Comparison of ENCODE assay signal across 2 cellular contexts in the genomic region with DNA sequence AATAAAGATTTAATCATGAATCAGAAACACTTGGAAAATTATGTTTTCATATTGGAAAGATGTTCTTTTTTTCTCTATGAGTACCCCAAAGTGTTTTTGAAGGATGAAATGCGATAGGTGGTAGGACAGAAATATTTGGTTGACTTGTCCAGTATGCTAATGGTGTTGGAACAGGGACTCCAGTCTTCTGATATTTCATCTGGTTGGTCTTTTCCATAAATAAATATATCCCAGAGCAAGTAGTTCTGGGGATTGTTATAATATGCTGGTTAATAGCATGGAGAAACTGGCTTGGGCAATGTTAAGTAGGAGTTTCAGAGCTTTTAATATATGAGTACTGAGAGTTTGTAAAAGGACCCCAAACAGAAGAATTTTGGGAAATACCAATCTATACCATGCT.
TF ChIP-seq lines count a peak whose summit lies in the region.

No MANE protein-coding gene starts in this region.

TF ChIP-seq in liver, 16 proteins besides CTCF, POLR2A, EP300 and RAD21:
- TF ChIP-seq, protein P1, sequence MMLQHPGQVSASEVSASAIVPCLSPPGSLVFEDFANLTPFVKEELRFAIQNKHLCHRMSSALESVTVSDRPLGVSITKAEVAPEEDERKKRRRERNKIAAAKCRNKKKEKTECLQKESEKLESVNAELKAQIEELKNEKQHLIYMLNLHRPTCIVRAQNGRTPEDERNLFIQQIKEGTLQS (IDR thresholded peaks at IDR 0.05): no peak
- TF ChIP-seq GABPA (IDR thresholded peaks at IDR 0.05 in 1 of 2, conservative IDR thresholded peaks at IDR 0.05 in 1 of 2) (no peak), FOXA1 (IDR thresholded peaks at IDR 0.05) (no peak), NR2F2 (IDR thresholded peaks at IDR 0.05) (no peak), TAF1 (conservative IDR thresholded peaks at IDR 0.05) (no peak), SP1 (IDR thresholded peaks at IDR 0.05) (no peak), HNF4A (conservative IDR thresholded peaks at IDR 0.05) (no peak), RXRA (IDR thresholded peaks at IDR 0.05) (no peak), EGR1 (IDR thresholded peaks at IDR 0.05; ENCODE audit: low read depth in 2 of 2) (no peak), FOXA2 (IDR thresholded peaks at IDR 0.05) (no peak)
- TF ChIP-seq, protein P2, sequence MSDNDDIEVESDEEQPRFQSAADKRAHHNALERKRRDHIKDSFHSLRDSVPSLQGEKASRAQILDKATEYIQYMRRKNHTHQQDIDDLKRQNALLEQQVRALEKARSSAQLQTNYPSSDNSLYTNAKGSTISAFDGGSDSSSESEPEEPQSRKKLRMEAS (IDR thresholded peaks at IDR 0.05): no peak
- TF ChIP-seq, protein P3, sequence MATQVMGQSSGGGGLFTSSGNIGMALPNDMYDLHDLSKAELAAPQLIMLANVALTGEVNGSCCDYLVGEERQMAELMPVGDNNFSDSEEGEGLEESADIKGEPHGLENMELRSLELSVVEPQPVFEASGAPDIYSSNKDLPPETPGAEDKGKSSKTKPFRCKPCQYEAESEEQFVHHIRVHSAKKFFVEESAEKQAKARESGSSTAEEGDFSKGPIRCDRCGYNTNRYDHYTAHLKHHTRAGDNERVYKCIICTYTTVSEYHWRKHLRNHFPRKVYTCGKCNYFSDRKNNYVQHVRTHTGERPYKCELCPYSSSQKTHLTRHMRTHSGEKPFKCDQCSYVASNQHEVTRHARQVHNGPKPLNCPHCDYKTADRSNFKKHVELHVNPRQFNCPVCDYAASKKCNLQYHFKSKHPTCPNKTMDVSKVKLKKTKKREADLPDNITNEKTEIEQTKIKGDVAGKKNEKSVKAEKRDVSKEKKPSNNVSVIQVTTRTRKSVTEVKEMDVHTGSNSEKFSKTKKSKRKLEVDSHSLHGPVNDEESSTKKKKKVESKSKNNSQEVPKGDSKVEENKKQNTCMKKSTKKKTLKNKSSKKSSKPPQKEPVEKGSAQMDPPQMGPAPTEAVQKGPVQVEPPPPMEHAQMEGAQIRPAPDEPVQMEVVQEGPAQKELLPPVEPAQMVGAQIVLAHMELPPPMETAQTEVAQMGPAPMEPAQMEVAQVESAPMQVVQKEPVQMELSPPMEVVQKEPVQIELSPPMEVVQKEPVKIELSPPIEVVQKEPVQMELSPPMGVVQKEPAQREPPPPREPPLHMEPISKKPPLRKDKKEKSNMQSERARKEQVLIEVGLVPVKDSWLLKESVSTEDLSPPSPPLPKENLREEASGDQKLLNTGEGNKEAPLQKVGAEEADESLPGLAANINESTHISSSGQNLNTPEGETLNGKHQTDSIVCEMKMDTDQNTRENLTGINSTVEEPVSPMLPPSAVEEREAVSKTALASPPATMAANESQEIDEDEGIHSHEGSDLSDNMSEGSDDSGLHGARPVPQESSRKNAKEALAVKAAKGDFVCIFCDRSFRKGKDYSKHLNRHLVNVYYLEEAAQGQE (IDR thresholded peaks at IDR 0.05): no peak
- TF ChIP-seq, protein P4, sequence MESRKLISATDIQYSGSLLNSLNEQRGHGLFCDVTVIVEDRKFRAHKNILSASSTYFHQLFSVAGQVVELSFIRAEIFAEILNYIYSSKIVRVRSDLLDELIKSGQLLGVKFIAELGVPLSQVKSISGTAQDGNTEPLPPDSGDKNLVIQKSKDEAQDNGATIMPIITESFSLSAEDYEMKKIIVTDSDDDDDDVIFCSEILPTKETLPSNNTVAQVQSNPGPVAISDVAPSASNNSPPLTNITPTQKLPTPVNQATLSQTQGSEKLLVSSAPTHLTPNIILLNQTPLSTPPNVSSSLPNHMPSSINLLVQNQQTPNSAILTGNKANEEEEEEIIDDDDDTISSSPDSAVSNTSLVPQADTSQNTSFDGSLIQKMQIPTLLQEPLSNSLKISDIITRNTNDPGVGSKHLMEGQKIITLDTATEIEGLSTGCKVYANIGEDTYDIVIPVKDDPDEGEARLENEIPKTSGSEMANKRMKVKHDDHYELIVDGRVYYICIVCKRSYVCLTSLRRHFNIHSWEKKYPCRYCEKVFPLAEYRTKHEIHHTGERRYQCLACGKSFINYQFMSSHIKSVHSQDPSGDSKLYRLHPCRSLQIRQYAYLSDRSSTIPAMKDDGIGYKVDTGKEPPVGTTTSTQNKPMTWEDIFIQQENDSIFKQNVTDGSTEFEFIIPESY (IDR thresholded peaks at IDR 0.05): no peak

TF ChIP-seq in HepG2, 621 proteins besides CTCF, POLR2A, EP300 and RAD21:
- TF ChIP-seq ZNF343 (CRISPR knock-in tag; IDR thresholded peaks at IDR 0.05): no peak
- TF ChIP-seq PHF20 (CRISPR knock-in tag; IDR thresholded peaks at IDR 0.05): no peak
- no peak for TF ChIP-seq CBFB (CRISPR knock-in tag; IDR thresholded peaks at IDR 0.05)
- TF ChIP-seq ZFX (CRISPR knock-in tag; IDR thresholded peaks at IDR 0.05; ENCODE audit: low read depth): no peak
- TF ChIP-seq NFATC3 (CRISPR knock-in tag; IDR thresholded peaks at IDR 0.05): no peak
- no peak for TF ChIP-seq NR2F6 (IDR thresholded peaks at IDR 0.05)
- TF ChIP-seq NR2F6 (CRISPR knock-in tag; IDR thresholded peaks at IDR 0.05): no peak
- no peak for TF ChIP-seq SP1 (IDR thresholded peaks at IDR 0.05)
- TF ChIP-seq SP1 (CRISPR knock-in tag; IDR thresholded peaks at IDR 0.05): no peak
- no peak for TF ChIP-seq TCF12 (IDR thresholded peaks at IDR 0.05)
- no peak for TF ChIP-seq TCF12 (CRISPR knock-in tag; IDR thresholded peaks at IDR 0.05)
- TF ChIP-seq U2AF1 (optimal IDR thresholded peaks at IDR 0.05; ENCODE audit: low read depth, low read length): no peak
- TF ChIP-seq, protein P5, sequence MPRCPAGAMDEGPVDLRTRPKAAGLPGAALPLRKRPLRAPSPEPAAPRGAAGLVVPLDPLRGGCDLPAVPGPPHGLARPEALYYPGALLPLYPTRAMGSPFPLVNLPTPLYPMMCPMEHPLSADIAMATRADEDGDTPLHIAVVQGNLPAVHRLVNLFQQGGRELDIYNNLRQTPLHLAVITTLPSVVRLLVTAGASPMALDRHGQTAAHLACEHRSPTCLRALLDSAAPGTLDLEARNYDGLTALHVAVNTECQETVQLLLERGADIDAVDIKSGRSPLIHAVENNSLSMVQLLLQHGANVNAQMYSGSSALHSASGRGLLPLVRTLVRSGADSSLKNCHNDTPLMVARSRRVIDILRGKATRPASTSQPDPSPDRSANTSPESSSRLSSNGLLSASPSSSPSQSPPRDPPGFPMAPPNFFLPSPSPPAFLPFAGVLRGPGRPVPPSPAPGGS (CRISPR knock-in tag; IDR thresholded peaks at IDR 0.05): no peak
- TF ChIP-seq MIER3 (CRISPR knock-in tag; IDR thresholded peaks at IDR 0.05; ENCODE audit: borderline replicate concordance): no peak
- TF ChIP-seq HCFC1 (IDR thresholded peaks at IDR 0.05; ENCODE audit: low read depth, low read length): no peak
- TF ChIP-seq ARNT2 (CRISPR knock-in tag; IDR thresholded peaks at IDR 0.05; ENCODE audit: low read depth): no peak
- TF ChIP-seq, protein P6, sequence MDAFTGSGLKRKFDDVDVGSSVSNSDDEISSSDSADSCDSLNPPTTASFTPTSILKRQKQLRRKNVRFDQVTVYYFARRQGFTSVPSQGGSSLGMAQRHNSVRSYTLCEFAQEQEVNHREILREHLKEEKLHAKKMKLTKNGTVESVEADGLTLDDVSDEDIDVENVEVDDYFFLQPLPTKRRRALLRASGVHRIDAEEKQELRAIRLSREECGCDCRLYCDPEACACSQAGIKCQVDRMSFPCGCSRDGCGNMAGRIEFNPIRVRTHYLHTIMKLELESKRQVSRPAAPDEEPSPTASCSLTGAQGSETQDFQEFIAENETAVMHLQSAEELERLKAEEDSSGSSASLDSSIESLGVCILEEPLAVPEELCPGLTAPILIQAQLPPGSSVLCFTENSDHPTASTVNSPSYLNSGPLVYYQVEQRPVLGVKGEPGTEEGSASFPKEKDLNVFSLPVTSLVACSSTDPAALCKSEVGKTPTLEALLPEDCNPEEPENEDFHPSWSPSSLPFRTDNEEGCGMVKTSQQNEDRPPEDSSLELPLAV (CRISPR knock-in tag; conservative IDR thresholded peaks at IDR 0.05; ENCODE audit: low read depth): no peak
- TF ChIP-seq, protein P7, sequence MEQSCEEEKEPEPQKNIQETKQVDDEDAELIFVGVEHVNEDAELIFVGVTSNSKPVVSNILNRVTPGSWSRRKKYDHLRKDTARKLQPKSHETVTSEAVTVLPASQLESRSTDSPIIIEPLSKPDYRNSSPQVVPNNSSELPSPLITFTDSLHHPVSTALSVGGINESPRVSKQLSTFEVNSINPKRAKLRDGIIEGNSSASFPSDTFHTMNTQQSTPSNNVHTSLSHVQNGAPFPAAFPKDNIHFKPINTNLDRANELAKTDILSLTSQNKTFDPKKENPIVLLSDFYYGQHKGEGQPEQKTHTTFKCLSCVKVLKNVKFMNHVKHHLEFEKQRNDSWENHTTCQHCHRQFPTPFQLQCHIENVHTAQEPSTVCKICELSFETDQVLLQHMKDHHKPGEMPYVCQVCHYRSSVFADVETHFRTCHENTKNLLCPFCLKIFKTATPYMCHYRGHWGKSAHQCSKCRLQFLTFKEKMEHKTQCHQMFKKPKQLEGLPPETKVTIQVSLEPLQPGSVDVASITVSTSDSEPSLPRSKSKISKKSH (CRISPR knock-in tag; IDR thresholded peaks at IDR 0.05; ENCODE audit: borderline replicate concordance): no peak
- TF ChIP-seq RFX1 (IDR thresholded peaks at IDR 0.05): no peak
- TF ChIP-seq, protein P8, sequence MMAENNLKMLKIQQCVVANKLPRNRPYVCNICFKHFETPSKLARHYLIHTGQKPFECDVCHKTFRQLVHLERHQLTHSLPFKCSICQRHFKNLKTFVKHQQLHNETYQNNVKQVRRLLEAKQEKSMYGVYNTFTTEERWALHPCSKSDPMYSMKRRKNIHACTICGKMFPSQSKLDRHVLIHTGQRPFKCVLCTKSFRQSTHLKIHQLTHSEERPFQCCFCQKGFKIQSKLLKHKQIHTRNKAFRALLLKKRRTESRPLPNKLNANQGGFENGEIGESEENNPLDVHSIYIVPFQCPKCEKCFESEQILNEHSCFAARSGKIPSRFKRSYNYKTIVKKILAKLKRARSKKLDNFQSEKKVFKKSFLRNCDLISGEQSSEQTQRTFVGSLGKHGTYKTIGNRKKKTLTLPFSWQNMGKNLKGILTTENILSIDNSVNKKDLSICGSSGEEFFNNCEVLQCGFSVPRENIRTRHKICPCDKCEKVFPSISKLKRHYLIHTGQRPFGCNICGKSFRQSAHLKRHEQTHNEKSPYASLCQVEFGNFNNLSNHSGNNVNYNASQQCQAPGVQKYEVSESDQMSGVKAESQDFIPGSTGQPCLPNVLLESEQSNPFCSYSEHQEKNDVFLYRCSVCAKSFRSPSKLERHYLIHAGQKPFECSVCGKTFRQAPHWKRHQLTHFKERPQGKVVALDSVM (CRISPR knock-in tag; IDR thresholded peaks at IDR 0.05): no peak
TF ChIP-seq in HepG2: peak in this region for 0.
